In genomic region chr9:101536938-101537337, GRCh38 we compare ENCODE assay signal across 1 cellular context.
A peak's percentile ranks its signal among the peaks of the same experiment; 100 is the strongest.
TF ChIP-seq lines count a peak whose summit lies in the region.

No MANE protein-coding gene starts in this region.

TF ChIP-seq in K562, 482 proteins besides CTCF, POLR2A, EP300 and RAD21 (continued from another document):
- TF ChIP-seq, protein P1, sequence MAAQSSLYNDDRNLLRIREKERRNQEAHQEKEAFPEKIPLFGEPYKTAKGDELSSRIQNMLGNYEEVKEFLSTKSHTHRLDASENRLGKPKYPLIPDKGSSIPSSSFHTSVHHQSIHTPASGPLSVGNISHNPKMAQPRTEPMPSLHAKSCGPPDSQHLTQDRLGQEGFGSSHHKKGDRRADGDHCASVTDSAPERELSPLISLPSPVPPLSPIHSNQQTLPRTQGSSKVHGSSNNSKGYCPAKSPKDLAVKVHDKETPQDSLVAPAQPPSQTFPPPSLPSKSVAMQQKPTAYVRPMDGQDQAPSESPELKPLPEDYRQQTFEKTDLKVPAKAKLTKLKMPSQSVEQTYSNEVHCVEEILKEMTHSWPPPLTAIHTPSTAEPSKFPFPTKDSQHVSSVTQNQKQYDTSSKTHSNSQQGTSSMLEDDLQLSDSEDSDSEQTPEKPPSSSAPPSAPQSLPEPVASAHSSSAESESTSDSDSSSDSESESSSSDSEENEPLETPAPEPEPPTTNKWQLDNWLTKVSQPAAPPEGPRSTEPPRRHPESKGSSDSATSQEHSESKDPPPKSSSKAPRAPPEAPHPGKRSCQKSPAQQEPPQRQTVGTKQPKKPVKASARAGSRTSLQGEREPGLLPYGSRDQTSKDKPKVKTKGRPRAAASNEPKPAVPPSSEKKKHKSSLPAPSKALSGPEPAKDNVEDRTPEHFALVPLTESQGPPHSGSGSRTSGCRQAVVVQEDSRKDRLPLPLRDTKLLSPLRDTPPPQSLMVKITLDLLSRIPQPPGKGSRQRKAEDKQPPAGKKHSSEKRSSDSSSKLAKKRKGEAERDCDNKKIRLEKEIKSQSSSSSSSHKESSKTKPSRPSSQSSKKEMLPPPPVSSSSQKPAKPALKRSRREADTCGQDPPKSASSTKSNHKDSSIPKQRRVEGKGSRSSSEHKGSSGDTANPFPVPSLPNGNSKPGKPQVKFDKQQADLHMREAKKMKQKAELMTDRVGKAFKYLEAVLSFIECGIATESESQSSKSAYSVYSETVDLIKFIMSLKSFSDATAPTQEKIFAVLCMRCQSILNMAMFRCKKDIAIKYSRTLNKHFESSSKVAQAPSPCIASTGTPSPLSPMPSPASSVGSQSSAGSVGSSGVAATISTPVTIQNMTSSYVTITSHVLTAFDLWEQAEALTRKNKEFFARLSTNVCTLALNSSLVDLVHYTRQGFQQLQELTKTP (IDR thresholded peaks at IDR 0.05; ENCODE audit: low read depth in 1 of 2, partially characterized antibody in 2 of 2): peak in 1 of 2 experiments; percentile 34
- TF ChIP-seq YY1 (IDR thresholded peaks at IDR 0.05; ENCODE audit: borderline replicate concordance in 1 of 3, control insufficient read depth in 1 of 3, extremely low read depth in 1 of 3, insufficient read depth in 3 of 3, insufficient read length in 1 of 3, insufficient replicate concordance in 2 of 3, low read depth in 1 of 3, low read length in 2 of 3) (peak in 1 of 3 experiments; percentile 78), MIER1 (IDR thresholded peaks at IDR 0.05; ENCODE audit: low read depth) (peak; percentile 90)
- TF ChIP-seq, protein P2, sequence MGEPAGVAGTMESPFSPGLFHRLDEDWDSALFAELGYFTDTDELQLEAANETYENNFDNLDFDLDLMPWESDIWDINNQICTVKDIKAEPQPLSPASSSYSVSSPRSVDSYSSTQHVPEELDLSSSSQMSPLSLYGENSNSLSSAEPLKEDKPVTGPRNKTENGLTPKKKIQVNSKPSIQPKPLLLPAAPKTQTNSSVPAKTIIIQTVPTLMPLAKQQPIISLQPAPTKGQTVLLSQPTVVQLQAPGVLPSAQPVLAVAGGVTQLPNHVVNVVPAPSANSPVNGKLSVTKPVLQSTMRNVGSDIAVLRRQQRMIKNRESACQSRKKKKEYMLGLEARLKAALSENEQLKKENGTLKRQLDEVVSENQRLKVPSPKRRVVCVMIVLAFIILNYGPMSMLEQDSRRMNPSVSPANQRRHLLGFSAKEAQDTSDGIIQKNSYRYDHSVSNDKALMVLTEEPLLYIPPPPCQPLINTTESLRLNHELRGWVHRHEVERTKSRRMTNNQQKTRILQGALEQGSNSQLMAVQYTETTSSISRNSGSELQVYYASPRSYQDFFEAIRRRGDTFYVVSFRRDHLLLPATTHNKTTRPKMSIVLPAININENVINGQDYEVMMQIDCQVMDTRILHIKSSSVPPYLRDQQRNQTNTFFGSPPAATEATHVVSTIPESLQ (CRISPR knock-in tag; IDR thresholded peaks at IDR 0.05): no peak
